ENCODE assay signal across 19 cellular contexts in genomic region chr4:139331185-139331584, GRCh38. TPM values are rescaled to one million over a fixed set of nuclear protein-coding genes. Genes with fewer than 3 reads are reported as not detected.
DNase-seq lines count a peak whose midpoint lies in the region; ATAC-seq and TF ChIP-seq lines count a peak whose summit lies in the region.
"Had no signal": no experiment of that assay in that cellular context is flagged by ENCODE, and none has a peak within 500 bp of the region (broad histone marks: within the 10 kb centered on the region; RNA-seq: fewer than 3 reads in every experiment).

No MANE protein-coding gene starts in this region.

- in situ Hi-C loops in G401 (cut with HindIII; ENCODE audit: low sequenced_read_pairs) = no loop called here

- no peak for TF ChIP-seq CTCF in CD8-positive, alpha-beta T cell (IDR thresholded peaks at IDR 0.05)

- peaks cover 40% of the 10 kb centered on the region for H3K36me3 Mint-ChIP-seq in activated naive CD8-positive, alpha-beta T cell treated with anti-CD3 and anti-CD28 coated beads for 36 hours
- peaks cover 39% of the 10 kb centered on the region for H3K36me3 Mint-ChIP-seq in CD8-positive, alpha-beta T cell

- no peaks in the 10 kb centered on the region for H3K27me3 ChIP-seq in SJCRH30
- H3K27me3 ChIP-seq in CD8-positive, alpha-beta T cell (ENCODE audit: insufficient read depth, low read length) = no peaks in the 10 kb centered on the region
- H3K27me3 ChIP-seq: tibial nerve had no signal

- DNase-seq in EL (peak; percentile 20), HCEC 1CT (peak; percentile 35), kidney tubule cell (ENCODE audit: low spot score) (peak; percentile 77), G401 (ENCODE audit: low spot score) (no peak), SJCRH30 (no peak), left colon (no peak)
- no peak for DNase-seq in activated naive CD8-positive, alpha-beta T cell treated with anti-CD3 and anti-CD28 coated beads for 36 hours
- DNase-seq in CD8-positive, alpha-beta T cell = no peak
- DNase-seq: activated CD8-positive, alpha-beta memory T cell treated with anti-CD3 and anti-CD28 coated beads, Interleukin-2, amount 10 ng/mL, durations not matched to agents 7 days and 5 days; central memory CD4-positive, alpha-beta T cell; effector CD8-positive, alpha-beta T cell; KBM-7; NCI-H2171 treated with DMSO at 0.1 percent for 48 hours; RPMI8226; small intestine; T-cell had no signal

- peaks cover 30% of the 10 kb centered on the region for H3K4me1 Mint-ChIP-seq in activated naive CD8-positive, alpha-beta T cell treated with anti-CD3 and anti-CD28 coated beads for 36 hours
- H3K4me1 Mint-ChIP-seq in CD8-positive, alpha-beta T cell (ENCODE audit: low read depth) = peaks cover 40% of the 10 kb centered on the region

- no peaks in the 10 kb centered on the region for H3K27me3 Mint-ChIP-seq in activated naive CD8-positive, alpha-beta T cell treated with anti-CD3 and anti-CD28 coated beads for 36 hours
- H3K27me3 Mint-ChIP-seq in CD8-positive, alpha-beta T cell (ENCODE audit: low read depth) = no peaks in the 10 kb centered on the region
- H3K27me3 Mint-ChIP-seq: activated CD8-positive, alpha-beta memory T cell treated with anti-CD3 and anti-CD28 coated beads, Interleukin-2, amount 10 ng/mL, durations not matched to agents 7 days and 5 days; activated naive CD8-positive, alpha-beta T cell; T-cell had no signal

- POLR2A ChIA-PET in CD8-positive, alpha-beta T cell (lab: Charles Lee) = interaction anchor here (0.6 kb wide), 2 partner anchors 180 to 267 kb away, joined by 3 read pairs; no protein-coding TSS in a partner anchor

- intact Hi-C loops in left colon (cut with DNase I, micrococcal nuclease) = no loop called here
- intact Hi-C loops in CD8-positive, alpha-beta T cell (cut with DNase I, micrococcal nuclease) = no loop called here

- H3K4me3 Mint-ChIP-seq in activated naive CD8-positive, alpha-beta T cell treated with anti-CD3 and anti-CD28 coated beads for 36 hours = no peak overlapping the region
- no peak overlapping the region for H3K4me3 Mint-ChIP-seq in CD8-positive, alpha-beta T cell
- H3K4me3 Mint-ChIP-seq: activated CD8-positive, alpha-beta memory T cell treated with anti-CD3 and anti-CD28 coated beads, Interleukin-2, amount 10 ng/mL, durations not matched to agents 7 days and 5 days; activated naive CD8-positive, alpha-beta T cell; T-cell had no signal

- CTCF ChIA-PET in CD8-positive, alpha-beta T cell (lab: Charles Lee) = interaction anchor here (2.3 kb wide), 1 partner anchor 300 kb away, joined by 7 read pairs; no protein-coding TSS in a partner anchor

- peaks cover 28% of the 10 kb centered on the region for H3K36me3 ChIP-seq in SJCRH30
- H3K36me3 ChIP-seq in CD8-positive, alpha-beta T cell (ENCODE audit: insufficient read depth, low read length) = peaks cover 6% of the 10 kb centered on the region

- H3K4me3 ChIP-seq in SJCRH30 = no peak overlapping the region
- H3K4me3 ChIP-seq in CD8-positive, alpha-beta T cell (ENCODE audit: low read depth, low read length) = no peak overlapping the region
- H3K4me3 ChIP-seq: tibial nerve had no signal

- H3K4me1 ChIP-seq in SJCRH30 = no peaks in the 10 kb centered on the region
- peaks cover 11% of the 10 kb centered on the region for H3K4me1 ChIP-seq in CD8-positive, alpha-beta T cell (ENCODE audit: insufficient read depth, low read length)

- H3K9me3 ChIP-seq in SJCRH30 (replicated peaks) = no peaks in the 10 kb centered on the region; the same call in 1 of the 2 replicates
- no peaks in the 10 kb centered on the region for H3K9me3 ChIP-seq in CD8-positive, alpha-beta T cell (ENCODE audit: low read length)

- ATAC-seq in left colon = no peak
- no peak for ATAC-seq in CD8-positive, alpha-beta T cell
- ATAC-seq: activated CD8-positive, alpha-beta memory T cell treated with anti-CD3 and anti-CD28 coated beads, Interleukin-2, amount 10 ng/mL, durations not matched to agents 7 days and 5 days; T-cell had no signal

- no peak overlapping the region for H3K27ac ChIP-seq in SJCRH30
- H3K27ac ChIP-seq in CD8-positive, alpha-beta T cell (ENCODE audit: low read depth, low read length) = no peak overlapping the region
- H3K27ac ChIP-seq: HL-60, tibial nerve had no signal

- peaks cover 1% of the 10 kb centered on the region for H3K9me3 Mint-ChIP-seq in activated naive CD8-positive, alpha-beta T cell treated with anti-CD3 and anti-CD28 coated beads for 36 hours
- peaks cover 4% of the 10 kb centered on the region for H3K9me3 Mint-ChIP-seq in CD8-positive, alpha-beta T cell

- H3K27ac Mint-ChIP-seq in activated naive CD8-positive, alpha-beta T cell treated with anti-CD3 and anti-CD28 coated beads for 36 hours = peak overlapping the region; percentile 54
- no peak overlapping the region for H3K27ac Mint-ChIP-seq in CD8-positive, alpha-beta T cell

RNA-seq across cellular contexts. Expression of gene NDUFC1, which starts 28.9 kb away (rescaled TPM):
- total RNA-seq in activated naive CD8-positive, alpha-beta T cell treated with anti-CD3 and anti-CD28 coated beads for 36 hours = 10 to 100 TPM; 61.3 to 65.3 TPM
- 155 and 206 TPM in 2 replicates for total RNA-seq in G401 (2014; rRNA removed; shearing (Covaris generic))
- 40.0 and 44.1 TPM in 2 replicates for total RNA-seq in SJCRH30 (2014; rRNA removed; shearing (Covaris generic))
- total RNA-seq in left colon = 10 to 100 TPM; 82.1 to 89.9 TPM
- total RNA-seq in CD8-positive, alpha-beta T cell = 10 to 100 TPM; 25.5 to 26.5 TPM

RNA-seq across cellular contexts. Expression of gene NAA15, which starts 29.9 kb away (rescaled TPM):
- 100 to 1,000 TPM; 120 to 131 TPM for total RNA-seq in activated naive CD8-positive, alpha-beta T cell treated with anti-CD3 and anti-CD28 coated beads for 36 hours
- 33.4 and 38.3 TPM in 2 replicates for total RNA-seq in G401 (2014; rRNA removed; shearing (Covaris generic))
- 80.3 and 82.0 TPM in 2 replicates for total RNA-seq in SJCRH30 (2014; rRNA removed; shearing (Covaris generic))
- total RNA-seq in left colon = 10 to 100 TPM; 25.3 to 37.5 TPM
- 10 to 100 TPM; 55.8 to 59.0 TPM for total RNA-seq in CD8-positive, alpha-beta T cell

RNA-seq across cellular contexts. Expression of gene MGARP, which starts 51.2 kb away (rescaled TPM):
- total RNA-seq in activated naive CD8-positive, alpha-beta T cell treated with anti-CD3 and anti-CD28 coated beads for 36 hours = under 1 TPM; 0.19 to 0.38 TPM
- not detected in 2 replicates for total RNA-seq in G401 (2014; rRNA removed; shearing (Covaris generic))
- 22.3 and 27.2 TPM in 2 replicates for total RNA-seq in SJCRH30 (2014; rRNA removed; shearing (Covaris generic))
- under 1 TPM in 1 of 2 donors, not detected in 1; 0.22 TPM for total RNA-seq in left colon
- not detected for total RNA-seq in CD8-positive, alpha-beta T cell

Comparison
In these comparisons a context has a peak if more than half of its experiments do, and no peak if none do; other contexts are left out.
1. DNase-seq: peak in EL (single experiment), HCEC 1CT (single experiment) and kidney tubule cell (single experiment); none in activated naive CD8-positive, alpha-beta T cell treated with anti-CD3 and anti-CD28 coated beads for 36 hours (single experiment), G401 (single experiment), SJCRH30 (0 of 2), left colon (0 of 2) and CD8-positive, alpha-beta T cell (0 of 7).
2. RNA of gene MGARP, which starts 51.2 kb away (total RNA-seq): 22.3 to 27.2 TPM in SJCRH30; 0.19 to 0.38 TPM in activated naive CD8-positive, alpha-beta T cell treated with anti-CD3 and anti-CD28 coated beads for 36 hours, 0.22 TPM in left colon, not detected in CD8-positive, alpha-beta T cell and not detected in G401; every median in the first group is over 10 times any median in the second.